ENCODE assay signal across 13 cellular contexts in the genomic region with DNA sequence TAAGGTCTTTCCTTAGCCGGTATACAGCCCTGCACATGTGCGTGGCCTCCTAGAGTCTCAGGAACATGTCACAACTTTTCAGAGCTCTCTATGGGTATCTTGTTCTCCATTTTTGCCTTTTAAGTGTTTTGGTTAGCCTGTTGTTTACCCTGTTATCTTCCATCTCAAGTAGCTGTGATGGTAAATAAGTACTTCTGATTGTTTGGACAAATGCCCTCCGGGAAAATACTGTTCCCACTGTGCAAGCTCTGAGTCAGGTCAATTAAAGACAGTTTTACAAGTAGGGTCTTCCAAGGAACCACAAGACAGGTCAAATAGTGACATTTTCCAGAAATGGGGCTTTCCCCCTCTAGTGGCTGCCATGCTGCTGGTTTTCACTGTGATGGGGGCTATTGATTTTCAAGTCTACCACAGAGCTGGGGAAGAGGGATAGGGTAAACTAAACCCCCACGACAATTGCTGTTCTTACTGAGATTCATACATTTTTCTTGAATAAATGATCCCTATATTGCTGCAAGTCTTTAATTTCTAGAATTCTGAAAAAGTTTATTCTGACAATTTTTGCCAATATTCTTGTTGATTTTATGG. TPM values are rescaled to one million over a fixed set of nuclear protein-coding genes. Genes with fewer than 3 reads are reported as not detected.
DNase-seq lines count a peak whose midpoint lies in the region; ATAC-seq, FAIRE-seq and TF ChIP-seq lines count a peak whose summit lies in the region.
"Had no signal": no experiment of that assay in that cellular context is flagged by ENCODE, and none has a peak within 500 bp of the region (broad histone marks: within the 10 kb centered on the region; RNA-seq: fewer than 3 reads in every experiment).

No MANE protein-coding gene starts in this region.

- peaks cover 49% of the 10 kb centered on the region for H3K4me1 Mint-ChIP-seq in CD8-positive, alpha-beta T cell (ENCODE audit: low read depth)

- TF ChIP-seq CTCF in AG04450 (IDR thresholded peaks at IDR 0.05; ENCODE audit: low read depth, low read length), result 0 out of 2 replicates have a peak, but pooled peaks have one; percentile 11
- TF ChIP-seq CTCF in CD8-positive, alpha-beta T cell (IDR thresholded peaks at IDR 0.05), result no peak

- no peak overlapping the region for H3K4me3 Mint-ChIP-seq in CD8-positive, alpha-beta T cell
- H3K4me3 Mint-ChIP-seq: activated CD4-positive, alpha-beta memory T cell treated with anti-CD3 and anti-CD28 coated beads, Interleukin-2, amount 10 ng/mL, durations not matched to agents 7 days and 5 days; dendritic cell treated with granulocyte-macrophage colony-stimulating factor and Interleukin-4, amounts not matched to agents 40 ng/mL and 50 ng/mL, for 4 days had no signal

- CTCF ChIA-PET in AG04450 (lab: Charles Lee), result interaction anchor here (1.9 to 2.2 kb wide), 2 partner anchors 45 to 174 kb away, joined by 6 read pairs; no protein-coding TSS in a partner anchor
- CTCF ChIA-PET in CD8-positive, alpha-beta T cell (lab: Charles Lee), result interaction anchor here (0.6 to 1.7 kb wide), 5 partner anchors 10 to 174 kb away, joined by 3 to 5 read pairs (median 5); no protein-coding TSS in a partner anchor

- H3K9me3 Mint-ChIP-seq in CD8-positive, alpha-beta T cell, result no peaks in the 10 kb centered on the region
- H3K9me3 Mint-ChIP-seq: activated CD4-positive, alpha-beta memory T cell treated with anti-CD3 and anti-CD28 coated beads, Interleukin-2, amount 10 ng/mL, durations not matched to agents 7 days and 5 days; activated naive CD4-positive, alpha-beta T cell treated with anti-CD3 and anti-CD28 coated beads, Interleukin-2, amount 50 U/mL, for 72 hours; CD4-positive, alpha-beta memory T cell; dendritic cell treated with granulocyte-macrophage colony-stimulating factor and Interleukin-4, amounts not matched to agents 40 ng/mL and 50 ng/mL, for 4 days had no signal

- no peaks in the 10 kb centered on the region for H3K36me3 ChIP-seq in CD8-positive, alpha-beta T cell (ENCODE audit: insufficient read depth, low read length)

- H3K36me3 Mint-ChIP-seq in CD8-positive, alpha-beta T cell, result no peaks in the 10 kb centered on the region
- H3K36me3 Mint-ChIP-seq: activated naive CD4-positive, alpha-beta T cell treated with anti-CD3 and anti-CD28 coated beads, Interleukin-2, amount 50 U/mL, for 72 hours had no signal

- H3K27ac Mint-ChIP-seq in CD8-positive, alpha-beta T cell, result no peak overlapping the region
- H3K27ac Mint-ChIP-seq: activated CD4-positive, alpha-beta memory T cell treated with anti-CD3 and anti-CD28 coated beads, Interleukin-2, amount 10 ng/mL, durations not matched to agents 7 days and 5 days; dendritic cell treated with granulocyte-macrophage colony-stimulating factor and Interleukin-4, amounts not matched to agents 40 ng/mL and 50 ng/mL, for 4 days had no signal

- H3K27ac ChIP-seq in AG04450 (ENCODE audit: low read depth, low read length) (no peak overlapping the region), epithelial cell of prostate (peak overlapping the region; percentile 38)
- H3K27ac ChIP-seq in CD8-positive, alpha-beta T cell (ENCODE audit: low read depth, low read length), result no peak overlapping the region

- no peak for ATAC-seq in CD8-positive, alpha-beta T cell
- no peak for ATAC-seq in esophagus mucosa
- ATAC-seq: activated naive CD4-positive, alpha-beta T cell treated with anti-CD3 and anti-CD28 coated beads, Interleukin-2, amount 50 U/mL, for 72 hours had no signal

- DNase-seq in AG04450 (ENCODE audit: low read depth, low spot score), result no peak
- peak; percentile 8 for DNase-seq in NCI-H345 treated with DMSO at 0.1 percent for 48 hours (lab: John Stamatoyannopoulos, UW; ENCODE audit: unreplicated experiment)
- no peak for DNase-seq in epithelial cell of prostate (ENCODE audit: low read depth, low spot score)
- no peak for DNase-seq in activated T-cell treated with anti-CD3 and anti-CD28 coated beads, Interleukin-2, amount 50 U/mL, for 48 hours
- no peak for DNase-seq in CD8-positive, alpha-beta T cell
- DNase-seq in activated CD8-positive, alpha-beta memory T cell treated with anti-CD3 and anti-CD28 coated beads for 24 hours, result no peak
- DNase-seq: activated CD4-positive, alpha-beta memory T cell treated with anti-CD3 and anti-CD28 coated beads, Interleukin-2, amount 10 ng/mL, durations not matched to agents 7 days and 5 days; CD4-positive, alpha-beta memory T cell; NCI-H1092 treated with DMSO at 0.1 percent for 48 hours had no signal

- H3K9me3 ChIP-seq in AG04450 (ENCODE audit: control insufficient read depth, insufficient read depth, low read length), result no peaks in the 10 kb centered on the region; the same call in 1 of the 2 replicates
- H3K9me3 ChIP-seq in CD8-positive, alpha-beta T cell (ENCODE audit: low read length), result no peaks in the 10 kb centered on the region

- no peaks in the 10 kb centered on the region for H3K27me3 ChIP-seq in AG04450 (ENCODE audit: control insufficient read depth, insufficient read depth, low read length)
- no peaks in the 10 kb centered on the region for H3K27me3 ChIP-seq in CD8-positive, alpha-beta T cell (ENCODE audit: insufficient read depth, low read length)

- POLR2A ChIA-PET in AG04450 (lab: Yijun Ruan, JAX), result no interaction called here
- POLR2A ChIA-PET in CD8-positive, alpha-beta T cell (lab: Charles Lee), result interaction anchor here (1.0 kb wide), 1 partner anchor 10 kb away, joined by 3 read pairs; no protein-coding TSS in a partner anchor

- H3K27me3 Mint-ChIP-seq in CD8-positive, alpha-beta T cell (ENCODE audit: low read depth), result no peaks in the 10 kb centered on the region
- H3K27me3 Mint-ChIP-seq: activated CD4-positive, alpha-beta memory T cell treated with anti-CD3 and anti-CD28 coated beads, Interleukin-2, amount 10 ng/mL, durations not matched to agents 7 days and 5 days; CD4-positive, alpha-beta memory T cell had no signal

- H3K4me3 ChIP-seq in AG04450 (ENCODE audit: low read depth, low read length), result no peak overlapping the region
- no peak overlapping the region for H3K4me3 ChIP-seq in CD8-positive, alpha-beta T cell (ENCODE audit: low read depth, low read length)

- FAIRE-seq in G401.6 (lab: Jason Lieb, UNC), result peak; percentile 44

- peaks cover 11% of the 10 kb centered on the region for H3K4me1 ChIP-seq in CD8-positive, alpha-beta T cell (ENCODE audit: insufficient read depth, low read length)

- intact Hi-C loops in CD8-positive, alpha-beta T cell (cut with DNase I, micrococcal nuclease), result loop anchor here in 1 of 2 experiments (5.0 kb wide), 1 partner anchor 168 kb away; no protein-coding TSS in a partner anchor

RNA-seq across cellular contexts. Expression of a gene that starts 4.3 kb away (rescaled TPM):
- polyA plus RNA-seq in AG04450 (2011; rRNA removed), result 0.66 and 1.5 TPM in 2 replicates
- polyA minus RNA-seq in AG04450 (2011; rRNA and poly(A)+ RNA removed), result 0.87 TPM in 1 of 2 replicates, not detected in the other
- total RNA-seq in CD8-positive, alpha-beta T cell, result 1 to 10 TPM; 2.5 to 4.1 TPM
- 10.7 TPM for total RNA-seq in esophagus mucosa
